In genomic region chr1:1959840-1960479, GRCh38 we compare ENCODE assay signal across 8 cellular contexts. TPM values are rescaled to one million over a fixed set of nuclear protein-coding genes. Genes with fewer than 3 reads are reported as not detected.
DNase-seq lines count a peak whose midpoint lies in the region; ATAC-seq, FAIRE-seq and TF ChIP-seq lines count a peak whose summit lies in the region.

No MANE protein-coding gene starts in this region.

- peak overlapping the region; percentile 72 for H3K4me2 ChIP-seq in mesendoderm (ENCODE audit: low read length)

- no peak overlapping the region for H3K27ac Mint-ChIP-seq in endothelial cell (ENCODE audit: unreplicated experiment)

- H3K9me3 Mint-ChIP-seq in endothelial cell (ENCODE audit: unreplicated experiment): no peaks in the 10 kb centered on the region

- H3K4me1 ChIP-seq in mesendoderm (ENCODE audit: control insufficient read depth, low read depth, low read length): peaks cover 3% of the 10 kb centered on the region

- H3K23ac ChIP-seq in mesendoderm (ENCODE audit: low read length): no peak overlapping the region

- H3K27me3 ChIP-seq in mesendoderm (ENCODE audit: insufficient read depth, low read length, poor library complexity): no peaks in the 10 kb centered on the region

- no peak for ATAC-seq in HG03108 (IDR thresholded peaks at IDR 0.05; ENCODE audit: unreplicated experiment)

- H4K5ac ChIP-seq in mesendoderm (ENCODE audit: low read length): no peak overlapping the region

- H3K4ac ChIP-seq in mesendoderm (ENCODE audit: low read depth, low read length): no peak overlapping the region

- FAIRE-seq in H54 (lab: Jason Lieb, UNC): no peak

- no peak overlapping the region for H2BK15ac ChIP-seq in mesendoderm (replicated peaks; ENCODE audit: low read depth)

- no peak for TF ChIP-seq POLR2A in H54 (IDR thresholded peaks at IDR 0.05; ENCODE audit: low read depth, low read length)

- peak overlapping the region; percentile 41 for H3K9ac ChIP-seq in mesendoderm (ENCODE audit: low read length)

- H2BK120ac ChIP-seq in mesendoderm (ENCODE audit: low read depth, low read length): no peak overlapping the region

- no peak overlapping the region for H3K4me3 ChIP-seq in mesendoderm (ENCODE audit: low read length)

- peaks cover 2% of the 10 kb centered on the region for H3K27me3 Mint-ChIP-seq in endothelial cell (ENCODE audit: unreplicated experiment)

- peak overlapping the region; percentile 78 for H3K56ac ChIP-seq in mesendoderm (ENCODE audit: low read length)

- no peaks in the 10 kb centered on the region for H3K36me3 ChIP-seq in mesendoderm (ENCODE audit: control insufficient read depth, insufficient read depth, low read length)

- TF ChIP-seq CTCF in endothelial cell (IDR thresholded peaks at IDR 0.05; ENCODE audit: unreplicated experiment): peak; percentile 77

- no peak overlapping the region for H3K27ac ChIP-seq in mesendoderm (ENCODE audit: low read depth, low read length)

- no peaks in the 10 kb centered on the region for H3K79me1 ChIP-seq in mesendoderm (ENCODE audit: low read length)

- H3K4me1 Mint-ChIP-seq in endothelial cell (ENCODE audit: unreplicated experiment): peaks cover under 1% of the 10 kb centered on the region

- no peaks in the 10 kb centered on the region for H3K36me3 Mint-ChIP-seq in endothelial cell (ENCODE audit: low read depth, unreplicated experiment)

- no peaks in the 10 kb centered on the region for H3K79me2 ChIP-seq in mesendoderm (ENCODE audit: control insufficient read depth, insufficient read depth, low read length)

- no peak overlapping the region for H4K8ac ChIP-seq in mesendoderm (ENCODE audit: low read depth, low read length)

- DNase-seq in AML-193 (lab: John Stamatoyannopoulos, UW) (peak; percentile 48 to 58), H54 (ENCODE audit: insufficient read length, low spot score) (peak; percentile 88), NCI-H82 (lab: John Stamatoyannopoulos, UW) (peak; percentile 85), endothelial cell (ENCODE audit: low spot score) (peak; percentile 87), mesendoderm (peak; percentile 95)
- peak; percentile 88 for DNase-seq in activated CD8-positive, alpha-beta memory T cell treated with anti-CD3 and anti-CD28 coated beads for 24 hours
- peak; percentile 72 to 78 for DNase-seq in stimulated activated CD8-positive, alpha-beta memory T cell treated with anti-CD3 and anti-CD28 coated beads, Interleukin-2, amount 100 ng/mL, for 48 hours (ENCODE audit: low read depth in 2 of 2)

- WGBS in mesendoderm (ENCODE audit: extremely low coverage, insufficient coverage, low lambda C conversion rate): no CpG with 5 or more reads among the region's 23 CpGs

- H2BK5ac ChIP-seq in mesendoderm (ENCODE audit: low read length): no peak overlapping the region

- H3K18ac ChIP-seq in mesendoderm (ENCODE audit: low read length): no peak overlapping the region

- H3K4me3 Mint-ChIP-seq in endothelial cell (ENCODE audit: unreplicated experiment): no peak overlapping the region

- no peak overlapping the region for H2AK5ac ChIP-seq in mesendoderm (ENCODE audit: low read length)

RNA-seq across cellular contexts. Expression of gene TMEM52, which starts 40.9 kb away (rescaled TPM):
- 0.92 TPM for total RNA-seq in endothelial cell (ENCODE audit: unreplicated experiment)
- polyA plus RNA-seq in mesendoderm (2013, experiment 1 of 2): 9.0 TPM
- 8.8 TPM for polyA plus RNA-seq in mesendoderm (2013, experiment 2 of 2)

RNA-seq across cellular contexts. Expression of gene CFAP74, which starts 43.6 kb away (rescaled TPM):
- not detected for total RNA-seq in endothelial cell (ENCODE audit: unreplicated experiment)
- polyA plus RNA-seq in mesendoderm (2013, experiment 1 of 2): 0.03 TPM
- polyA plus RNA-seq in mesendoderm (2013, experiment 2 of 2): 0.06 TPM

RNA-seq across cellular contexts. Expression of gene CALML6, which starts 44.9 kb away (rescaled TPM):
- 0.64 TPM for total RNA-seq in endothelial cell (ENCODE audit: unreplicated experiment)
- 0.27 TPM for polyA plus RNA-seq in mesendoderm (2013, experiment 1 of 2)
- polyA plus RNA-seq in mesendoderm (2013, experiment 2 of 2): 0.22 TPM

RNA-seq across cellular contexts. Expression of gene GABRD, which starts 59.2 kb away (rescaled TPM):
- 0.64 TPM for total RNA-seq in endothelial cell (ENCODE audit: unreplicated experiment)
- 0.07 TPM for polyA plus RNA-seq in mesendoderm (2013, experiment 1 of 2)
- 0.13 TPM for polyA plus RNA-seq in mesendoderm (2013, experiment 2 of 2)
